Comparison of ENCODE assay signal across 8 cellular contexts in genomic region chr1:168637350-168637991, GRCh38.
A peak's percentile ranks its signal among the peaks of the same experiment; 100 is the strongest.
DNase-seq lines count a peak whose midpoint lies in the region; ATAC-seq, FAIRE-seq and TF ChIP-seq lines count a peak whose summit lies in the region.

No MANE protein-coding gene starts in this region.

- peaks cover 16% of the 10 kb centered on the region for H3K27me3 Mint-ChIP-seq in activated CD4-positive, alpha-beta T cell treated with anti-CD3 and anti-CD28 coated beads, Interleukin-2, amount 10 ng/mL, durations not matched to agents 7 days and 5 days

- peak; percentile 81 for ATAC-seq in GM21526 (IDR thresholded peaks at IDR 0.05; ENCODE audit: low FRiP score, unreplicated experiment)

- no peaks in the 10 kb centered on the region for H3K9me3 Mint-ChIP-seq in activated CD4-positive, alpha-beta T cell treated with anti-CD3 and anti-CD28 coated beads, Interleukin-2, amount 10 ng/mL, durations not matched to agents 7 days and 5 days

- no peaks in the 10 kb centered on the region for H3K4me1 Mint-ChIP-seq in activated CD4-positive, alpha-beta T cell treated with anti-CD3 and anti-CD28 coated beads, Interleukin-2, amount 10 ng/mL, durations not matched to agents 7 days and 5 days

- CTCF ChIA-PET in activated CD4-positive, alpha-beta T cell treated with anti-CD3 and anti-CD28 coated beads, Interleukin-2, amount 10 ng/mL, durations not matched to agents 7 days and 5 days (lab: Charles Lee): interaction anchor here (1.8 to 2.1 kb wide), 2 partner anchors 12 to 17 kb away, joined by 6 read pairs; no protein-coding TSS in a partner anchor

- H3K27ac Mint-ChIP-seq in activated CD4-positive, alpha-beta T cell treated with anti-CD3 and anti-CD28 coated beads, Interleukin-2, amount 10 ng/mL, durations not matched to agents 7 days and 5 days: no peak overlapping the region

- POLR2A ChIA-PET in activated CD4-positive, alpha-beta T cell treated with anti-CD3 and anti-CD28 coated beads, Interleukin-2, amount 10 ng/mL, durations not matched to agents 7 days and 5 days (lab: Charles Lee): no interaction called here

- DNase-seq in NCI-H524 treated with DMSO at 0.1 percent for 48 hours (lab: John Stamatoyannopoulos, UW) (peak; percentile 28), bronchial epithelial cell (ENCODE audit: low read depth) (peak; percentile 63), medulla oblongata (ENCODE audit: extremely low spot score) (peak; percentile 62), AG08396 (ENCODE audit: low spot score) (no peak), hepatic stellate cell (ENCODE audit: low spot score) (no peak)
- no peak for DNase-seq in activated CD4-positive, alpha-beta T cell treated with anti-CD3 and anti-CD28 coated beads, Interleukin-2, amount 10 ng/mL, durations not matched to agents 7 days and 5 days

- peak; percentile 47 for FAIRE-seq in bronchial epithelial cell (lab: Jason Lieb, UNC)

- peak; percentile 78 for TF ChIP-seq CTCF in C4-2B (conservative IDR thresholded peaks at IDR 0.05)
- TF ChIP-seq CTCF in bronchial epithelial cell (IDR thresholded peaks at IDR 0.05; ENCODE audit: insufficient read depth, low read length, severe bottlenecking): peak; percentile 71

- H3K4me3 ChIP-seq in bronchial epithelial cell (ENCODE audit: low read depth, low read length): no peak overlapping the region

- no peaks in the 10 kb centered on the region for H3K27me3 ChIP-seq in bronchial epithelial cell (ENCODE audit: control insufficient read depth, insufficient read depth, low read length)

- H3K36me3 Mint-ChIP-seq in activated CD4-positive, alpha-beta T cell treated with anti-CD3 and anti-CD28 coated beads, Interleukin-2, amount 10 ng/mL, durations not matched to agents 7 days and 5 days (ENCODE audit: low read depth): no peaks in the 10 kb centered on the region

- H3K4me3 Mint-ChIP-seq in activated CD4-positive, alpha-beta T cell treated with anti-CD3 and anti-CD28 coated beads, Interleukin-2, amount 10 ng/mL, durations not matched to agents 7 days and 5 days: no peak overlapping the region

- H3K27ac ChIP-seq in C4-2B: no peak overlapping the region

- H3K36me3 ChIP-seq in bronchial epithelial cell (ENCODE audit: control insufficient read depth, insufficient read depth, low read length): no peaks in the 10 kb centered on the region

Comparison
In these comparisons a context has a peak if more than half of its experiments do, and no peak if none do; other contexts are left out.
1. DNase-seq: peak in NCI-H524 treated with DMSO at 0.1 percent for 48 hours (single experiment), bronchial epithelial cell (single experiment) and medulla oblongata (single experiment); none in AG08396 (single experiment), hepatic stellate cell (single experiment) and activated CD4-positive, alpha-beta T cell treated with anti-CD3 and anti-CD28 coated beads, Interleukin-2, amount 10 ng/mL, durations not matched to agents 7 days and 5 days (single experiment).